ENCODE assay signal across 13 cellular contexts in the genomic region with DNA sequence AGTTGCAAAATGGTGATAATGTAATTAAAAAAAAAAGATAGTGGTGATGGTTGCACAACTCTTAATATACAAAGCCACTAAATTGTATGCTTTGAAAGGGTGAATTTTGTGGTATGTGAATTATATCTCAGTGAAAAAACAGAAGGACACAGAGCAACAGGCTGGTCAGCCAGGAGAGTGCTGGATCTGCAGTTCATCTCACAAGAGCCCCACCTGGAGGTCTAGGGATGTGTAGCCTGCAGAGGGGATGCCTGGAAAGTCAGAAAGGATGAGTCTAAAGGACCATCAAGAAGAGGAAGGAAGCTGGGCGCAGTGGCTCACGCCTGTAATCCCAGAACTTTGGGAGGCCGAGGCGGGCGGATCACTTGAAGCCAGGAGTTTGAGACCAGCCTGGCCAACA. TPM values are rescaled to one million over a fixed set of nuclear protein-coding genes. Genes with fewer than 3 reads are reported as not detected.
DNase-seq lines count a peak whose midpoint lies in the region; ATAC-seq and TF ChIP-seq lines count a peak whose summit lies in the region.
"Had no signal": no experiment of that assay in that cellular context is flagged by ENCODE, and none has a peak within 500 bp of the region (broad histone marks: within the 10 kb centered on the region; RNA-seq: fewer than 3 reads in every experiment).

No MANE protein-coding gene starts in this region.

- no peaks in the 10 kb centered on the region for H3K9me3 ChIP-seq in SJCRH30 (replicated peaks)
- H3K9me3 ChIP-seq: BLaER1 had no signal

- ATAC-seq in HG02610 (IDR thresholded peaks at IDR 0.05; ENCODE audit: unreplicated experiment) = no peak
- ATAC-seq: activated T-cell treated with anti-CD3 and anti-CD28 coated beads, Interleukin-2, amount 50 U/mL, for 4 hours; left cardiac atrium had no signal

- H3K4me1 Mint-ChIP-seq in osteocyte (ENCODE audit: unreplicated experiment) = no peaks in the 10 kb centered on the region

- no peaks in the 10 kb centered on the region for H3K27me3 ChIP-seq in SJCRH30
- H3K27me3 ChIP-seq: BLaER1 had no signal

- H3K27me3 Mint-ChIP-seq in osteocyte (ENCODE audit: unreplicated experiment) = no peaks in the 10 kb centered on the region

- TF ChIP-seq CTCF in choroid plexus epithelial cell (conservative IDR thresholded peaks at IDR 0.05; ENCODE audit: low read depth, low read length) (peak; percentile 49), osteocyte (IDR thresholded peaks at IDR 0.05) (peak; percentile 34)

- H3K4me3 Mint-ChIP-seq in osteocyte (ENCODE audit: unreplicated experiment) = no peak overlapping the region
- H3K4me3 Mint-ChIP-seq: activated T-cell treated with anti-CD3 and anti-CD28 coated beads, Interleukin-2, amount 50 U/mL, for 4 hours had no signal

- peaks cover 17% of the 10 kb centered on the region for H3K36me3 Mint-ChIP-seq in osteocyte (ENCODE audit: unreplicated experiment)

- H3K9me3 Mint-ChIP-seq in osteocyte (ENCODE audit: unreplicated experiment) = no peaks in the 10 kb centered on the region
- H3K9me3 Mint-ChIP-seq: activated T-cell treated with anti-CD3 and anti-CD28 coated beads, Interleukin-2, amount 50 U/mL, for 4 hours had no signal

- H3K27ac ChIP-seq in SJCRH30 = no peak overlapping the region
- H3K27ac ChIP-seq: BLaER1 had no signal

- no peaks in the 10 kb centered on the region for H3K4me1 ChIP-seq in SJCRH30

- DNase-seq in NCI-H82 (lab: John Stamatoyannopoulos, UW) (peak; percentile 52), NCI-H82 treated with DMSO at 0.1 percent for 48 hours (lab: John Stamatoyannopoulos, UW; ENCODE audit: unreplicated experiment) (no peak), NAMALWA (ENCODE audit: low spot score) (peak; percentile 47), choroid plexus epithelial cell (ENCODE audit: low read depth) (peak; percentile 51), osteocyte (ENCODE audit: extremely low spot score, unreplicated experiment) (no peak), SJCRH30 (no peak)
- no peak for DNase-seq in activated naive CD4-positive, alpha-beta T cell treated with anti-CD3 and anti-CD28 coated beads, Interleukin-2, amount 50 U/mL, for 16 hours
- DNase-seq: activated T-cell treated with anti-CD3 and anti-CD28 coated beads, Interleukin-2, amount 50 U/mL, for 4 hours; left cardiac atrium; NCI-H187 treated with DMSO at 0.1 percent for 48 hours; stimulated activated naive CD4-positive, alpha-beta T cell had no signal

- H3K4me3 ChIP-seq in choroid plexus epithelial cell (ENCODE audit: low read depth, low read length) (no peak overlapping the region), SJCRH30 (no peak overlapping the region)
- H3K4me3 ChIP-seq: BLaER1 had no signal

- peaks cover 18% of the 10 kb centered on the region; the same call in 1 of the 2 replicates for H3K36me3 ChIP-seq in SJCRH30

- no peak overlapping the region for H3K27ac Mint-ChIP-seq in osteocyte (ENCODE audit: unreplicated experiment)

RNA-seq across cellular contexts. Expression of gene POLR3H, which starts 9.0 kb away (rescaled TPM):
- 38.2 and 39.7 TPM in 2 replicates for total RNA-seq in osteocyte
- 12.9 and 14.7 TPM in 2 replicates for total RNA-seq in SJCRH30 (2014; rRNA removed; shearing (Covaris generic))

RNA-seq across cellular contexts. Expression of gene CSDC2, which starts 25.6 kb away (rescaled TPM):
- total RNA-seq in osteocyte = 5.2 and 5.3 TPM in 2 replicates
- total RNA-seq in SJCRH30 (2014; rRNA removed; shearing (Covaris generic)) = 3.1 and 3.7 TPM in 2 replicates

RNA-seq across cellular contexts. Expression of gene PMM1, which starts 54.4 kb away (rescaled TPM):
- total RNA-seq in osteocyte = 49.7 and 49.8 TPM in 2 replicates
- total RNA-seq in SJCRH30 (2014; rRNA removed; shearing (Covaris generic)) = 9.9 and 10.3 TPM in 2 replicates

Comparison
In these comparisons a context has a peak if more than half of its experiments do, and no peak if none do; other contexts are left out.
1. DNase-seq: peak in NCI-H82 (single experiment), NAMALWA (single experiment) and choroid plexus epithelial cell (single experiment); none in NCI-H82 treated with DMSO at 0.1 percent for 48 hours (single experiment), osteocyte (single experiment), activated naive CD4-positive, alpha-beta T cell treated with anti-CD3 and anti-CD28 coated beads, Interleukin-2, amount 50 U/mL, for 16 hours (single experiment) and SJCRH30 (0 of 2).